35 cellular contexts compared by ENCODE assay signal in the genomic region with DNA sequence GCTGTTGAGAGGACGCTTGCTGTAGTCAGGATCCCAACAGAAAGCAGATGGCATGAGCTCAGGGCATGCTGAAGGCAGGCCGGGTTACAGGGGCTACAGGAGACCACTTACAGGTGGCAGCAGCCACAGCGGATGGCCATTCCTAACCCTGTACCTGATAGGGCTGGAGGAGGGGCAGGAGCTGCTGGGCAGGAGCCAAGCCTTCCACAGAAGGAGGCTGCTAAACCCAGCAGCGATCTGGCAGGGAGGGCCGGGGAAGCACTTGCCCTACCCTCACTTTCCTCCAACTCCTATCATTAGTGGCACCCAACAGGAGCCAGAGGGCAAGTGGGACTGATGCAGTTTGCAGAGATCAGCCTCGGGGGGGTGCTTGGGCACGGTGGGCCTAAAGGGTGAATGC. TPM values are rescaled to one million over a fixed set of nuclear protein-coding genes. Genes with fewer than 3 reads are reported as not detected.
"Had no signal": no experiment of that assay in that cellular context is flagged by ENCODE, and none has a peak within 500 bp of the region (broad histone marks: within the 10 kb centered on the region; RNA-seq: fewer than 3 reads in every experiment).

No MANE protein-coding gene starts in this region.

- H3K4me3 ChIP-seq: ascending aorta had no signal

- H3K27me3 Mint-ChIP-seq: activated CD8-positive, alpha-beta memory T cell treated with anti-CD3 and anti-CD28 coated beads, Interleukin-2, amount 10 ng/mL, durations not matched to agents 7 days and 5 days; activated naive CD8-positive, alpha-beta T cell treated with anti-CD3 and anti-CD28 coated beads, Interleukin-2, amount 10 ng/mL, durations not matched to agents 7 days and 5 days had no signal

- H3K4me1 Mint-ChIP-seq: activated B cell treated with CpG ODN at 0.5 μM for 24 hours; activated CD4-positive, alpha-beta memory T cell treated with anti-CD3 and anti-CD28 coated beads, Interleukin-2, amount 10 ng/mL, durations not matched to agents 7 days and 5 days; activated CD8-positive, alpha-beta memory T cell treated with anti-CD3 and anti-CD28 coated beads, Interleukin-2, amount 10 ng/mL, durations not matched to agents 7 days and 5 days; activated naive CD4-positive, alpha-beta T cell treated with anti-CD3 and anti-CD28 coated beads, Interleukin-2, amount 50 U/mL, for 24 hours; activated naive CD8-positive, alpha-beta T cell treated with anti-CD3 and anti-CD28 coated beads, Interleukin-2, amount 10 ng/mL, durations not matched to agents 7 days and 5 days; activated T-helper 17 cell treated with anti-CD3 and anti-CD28 coated beads, Interleukin-2, amount 50 U/mL, for 72 hours; IgD-negative memory B cell had no signal

- H3K9me3 Mint-ChIP-seq: activated CD4-positive, alpha-beta memory T cell treated with anti-CD3 and anti-CD28 coated beads, Interleukin-2, amount 10 ng/mL, durations not matched to agents 7 days and 5 days; activated naive CD4-positive, alpha-beta T cell treated with anti-CD3 and anti-CD28 coated beads, Interleukin-2, amount 50 U/mL, for 24 hours had no signal

- H3K4me1 ChIP-seq: ascending aorta had no signal

- H3K36me3 Mint-ChIP-seq: activated CD8-positive, alpha-beta memory T cell treated with anti-CD3 and anti-CD28 coated beads, Interleukin-2, amount 10 ng/mL, durations not matched to agents 7 days and 5 days; activated naive CD8-positive, alpha-beta T cell treated with anti-CD3 and anti-CD28 coated beads, Interleukin-2, amount 10 ng/mL, durations not matched to agents 7 days and 5 days; IgD-negative memory B cell had no signal

- DNase-seq: activated B cell treated with CpG ODN at 0.5 μM for 24 hours; activated CD4-positive, alpha-beta memory T cell treated with anti-CD3 and anti-CD28 coated beads, Interleukin-2, amount 10 ng/mL, durations not matched to agents 7 days and 5 days; activated CD4-positive, alpha-beta T cell treated with anti-CD3 and anti-CD28 coated beads for 48 hours; activated CD4-positive, CD25-positive, alpha-beta regulatory T cell treated with anti-CD3 and anti-CD28 coated beads, Interleukin-2, amount 50 U/mL, for 72 hours; activated CD8-positive, alpha-beta memory T cell treated with anti-CD3 and anti-CD28 coated beads for 24 hours; activated CD8-positive, alpha-beta memory T cell treated with anti-CD3 and anti-CD28 coated beads, Interleukin-2, amount 10 ng/mL, durations not matched to agents 7 days and 5 days; activated CD8-positive, alpha-beta memory T cell treated with anti-CD3 and anti-CD28 coated beads, Interleukin-2, amount 50 U/mL, for 48 hours; activated gamma-delta T cell; activated naive CD4-positive, alpha-beta T cell treated with Interleukin-2 at 50 U/mL for 16 hours; activated naive CD8-positive, alpha-beta T cell treated with anti-CD3 and anti-CD28 coated beads, Interleukin-2, amount 10 ng/mL, durations not matched to agents 7 days and 5 days; activated T-cell treated with anti-CD3 and anti-CD28 coated beads, Interleukin-2, amount 50 U/mL, for 48 hours; amygdala; KBM-7; NCI-H1105 treated with DMSO at 0.1 percent for 48 hours; NCI-H1436; NCI-H1694; NCI-H1930; NCI-H2081 treated with DMSO at 0.1 percent for 48 hours; NCI-H345; NCI-H524 treated with DMSO at 0.1 percent for 48 hours; SIG-M5; SW 1271; T-helper 1 cell; T-helper 2 cell; T-helper 9 cell had no signal

- H3K9me3 ChIP-seq: ascending aorta had no signal

- H3K27ac Mint-ChIP-seq: activated B cell treated with CpG ODN at 0.5 μM for 24 hours; activated CD4-positive, alpha-beta memory T cell treated with anti-CD3 and anti-CD28 coated beads, Interleukin-2, amount 10 ng/mL, durations not matched to agents 7 days and 5 days; activated CD8-positive, alpha-beta memory T cell treated with anti-CD3 and anti-CD28 coated beads, Interleukin-2, amount 10 ng/mL, durations not matched to agents 7 days and 5 days; activated naive CD4-positive, alpha-beta T cell treated with anti-CD3 and anti-CD28 coated beads, Interleukin-2, amount 50 U/mL, for 24 hours; activated naive CD8-positive, alpha-beta T cell treated with anti-CD3 and anti-CD28 coated beads, Interleukin-2, amount 10 ng/mL, durations not matched to agents 7 days and 5 days; activated T-helper 17 cell treated with anti-CD3 and anti-CD28 coated beads, Interleukin-2, amount 50 U/mL, for 72 hours; IgD-negative memory B cell had no signal

- H3K27ac ChIP-seq: ascending aorta, VCaP had no signal

- H3K36me3 ChIP-seq: ascending aorta had no signal

- ATAC-seq: activated CD8-positive, alpha-beta memory T cell treated with anti-CD3 and anti-CD28 coated beads, Interleukin-2, amount 10 ng/mL, durations not matched to agents 7 days and 5 days; activated T-helper 17 cell treated with anti-CD3 and anti-CD28 coated beads, Interleukin-2, amount 50 U/mL, for 72 hours; Panc1 had no signal

- H3K4me3 Mint-ChIP-seq: activated B cell treated with CpG ODN at 0.5 μM for 24 hours; activated CD4-positive, alpha-beta memory T cell treated with anti-CD3 and anti-CD28 coated beads, Interleukin-2, amount 10 ng/mL, durations not matched to agents 7 days and 5 days; activated CD8-positive, alpha-beta memory T cell treated with anti-CD3 and anti-CD28 coated beads, Interleukin-2, amount 10 ng/mL, durations not matched to agents 7 days and 5 days; activated naive CD4-positive, alpha-beta T cell treated with anti-CD3 and anti-CD28 coated beads, Interleukin-2, amount 50 U/mL, for 24 hours; activated naive CD8-positive, alpha-beta T cell treated with anti-CD3 and anti-CD28 coated beads, Interleukin-2, amount 10 ng/mL, durations not matched to agents 7 days and 5 days; activated T-helper 17 cell treated with anti-CD3 and anti-CD28 coated beads, Interleukin-2, amount 50 U/mL, for 72 hours; IgD-negative memory B cell had no signal

- H3K27me3 ChIP-seq: ascending aorta had no signal

RNA-seq across cellular contexts. Expression of gene ASB18, which starts 2.0 kb away (rescaled TPM):
- total RNA-seq: activated B cell treated with CpG ODN at 0.5 μM for 24 hours; activated CD4-positive, alpha-beta memory T cell treated with anti-CD3 and anti-CD28 coated beads, Interleukin-2, amount 10 ng/mL, durations not matched to agents 7 days and 5 days; activated CD8-positive, alpha-beta memory T cell treated with anti-CD3 and anti-CD28 coated beads, Interleukin-2, amount 10 ng/mL, durations not matched to agents 7 days and 5 days; activated naive CD8-positive, alpha-beta T cell treated with anti-CD3 and anti-CD28 coated beads, Interleukin-2, amount 10 ng/mL, durations not matched to agents 7 days and 5 days; activated T-helper 17 cell treated with anti-CD3 and anti-CD28 coated beads, Interleukin-2, amount 50 U/mL, for 72 hours; ascending aorta; MCF 10A; NCI-H460; RPMI7951 had no signal
- polyA plus RNA-seq: adipose tissue, IgD-negative memory B cell had no signal
